Comparison of ENCODE assay signal across 7 cellular contexts in genomic region chr11:62573592-62574362, GRCh38. TPM values are rescaled to one million over a fixed set of nuclear protein-coding genes. Genes with fewer than 3 reads are reported as not detected.
A peak's percentile ranks its signal among the peaks of the same experiment; 100 is the strongest.
DNase-seq lines count a peak whose midpoint lies in the region; ATAC-seq and TF ChIP-seq lines count a peak whose summit lies in the region.

Gene EEF1G (minus strand): TSS chr11:62573891. CDS start chr11:62573842, 49 bp downstream.

- no peaks in the 10 kb centered on the region for H3K27me3 ChIP-seq in hepatocyte

- H3K4me3 ChIP-seq in hepatocyte (peak within 1 kb of the TSS; percentile 56), retinal pigment epithelial cell (ENCODE audit: low read length) (peak within 1 kb of the TSS; percentile 85)

- peak; percentile 99 for DNase-seq in NCI-H2081 (lab: John Stamatoyannopoulos, UW)
- peak; percentile 99 for DNase-seq in T1000 (lab: John Stamatoyannopoulos, UW)
- peak; percentile 100 for DNase-seq in astrocyte of the hippocampus (ENCODE audit: low read depth, low spot score)
- DNase-seq in hepatocyte (ENCODE audit: low spot score), result peak; percentile 100
- peak; percentile 99 for DNase-seq in retinal pigment epithelial cell (ENCODE audit: low read depth)

- H3K4me1 ChIP-seq in hepatocyte (ENCODE audit: insufficient read depth), result peaks cover 31% of the 10 kb centered on the region

- H4K20me1 ChIP-seq in hepatocyte (ENCODE audit: insufficient read depth, poor library complexity, severe bottlenecking), result peaks cover 18% of the 10 kb centered on the region

- ATAC-seq in GM18508 (IDR thresholded peaks at IDR 0.05; ENCODE audit: insufficient read depth, unreplicated experiment) (peak; percentile 73), HG03025 (IDR thresholded peaks at IDR 0.05; ENCODE audit: low FRiP score, unreplicated experiment) (peak; percentile 75)

- peak within 1 kb of the TSS; percentile 42 for H2AFZ ChIP-seq in hepatocyte

- H3K27ac ChIP-seq in hepatocyte, result peak within 1 kb of the TSS; percentile 89

- H3K9me2 ChIP-seq in hepatocyte (replicated peaks; ENCODE audit: insufficient read depth), result no peaks in the 10 kb centered on the region

- H3K4me2 ChIP-seq in hepatocyte, result peak within 1 kb of the TSS; percentile 87

- TF ChIP-seq CTCF in hepatocyte (IDR thresholded peaks at IDR 0.05; ENCODE audit: poor library complexity), result no peak
- no peak for TF ChIP-seq CTCF in retinal pigment epithelial cell (conservative IDR thresholded peaks at IDR 0.05; ENCODE audit: low read depth, low read length)

- peaks cover 64% of the 10 kb centered on the region for H3K79me2 ChIP-seq in hepatocyte

- H3K9me3 ChIP-seq in hepatocyte (ENCODE audit: low read depth), result no peaks in the 10 kb centered on the region

- no peaks in the 10 kb centered on the region for H3K36me3 ChIP-seq in hepatocyte (replicated peaks; ENCODE audit: insufficient read depth, low read depth)

- WGBS in hepatocyte (ENCODE audit: low lambda C conversion rate, missing lambda C conversion rate), result under 1% methylated on average over 41 of the region's 46 CpGs

RNA-seq across cellular contexts. Expression of gene EEF1G, which starts in this region (rescaled TPM):
- 1,612 and 1,634 TPM in 2 replicates for total RNA-seq in hepatocyte
- 501 and 526 TPM in 2 replicates for polyA plus RNA-seq in hepatocyte

Comparison
In these comparisons a context has a peak if more than half of its experiments do, and no peak if none do; other contexts are left out.
1. Peak in every context shown above with its lines: DNase-seq, ATAC-seq, H3K4me3 ChIP-seq and H3K27ac ChIP-seq.